In genomic region chr6:3356824-3357420, GRCh38 we compare ENCODE assay signal across 8 cellular contexts.
DNase-seq lines count a peak whose midpoint lies in the region; ATAC-seq and TF ChIP-seq lines count a peak whose summit lies in the region.

No MANE protein-coding gene starts in this region.

- no peaks in the 10 kb centered on the region for H3K79me2 ChIP-seq in OCI-LY3 (ENCODE audit: low read length)

- no peaks in the 10 kb centered on the region for H3K27me3 ChIP-seq in OCI-LY3 (ENCODE audit: low read depth, low read length)
- no peaks in the 10 kb centered on the region for H3K27me3 ChIP-seq in psoas muscle (ENCODE audit: insufficient read depth in 3 of 3, low read length in 2 of 3)

- H3K9me3 ChIP-seq in OCI-LY3 (ENCODE audit: insufficient read depth, low read length) (no peaks in the 10 kb centered on the region), psoas muscle (no peaks in the 10 kb centered on the region)

- H3K4me1 ChIP-seq in OCI-LY3 (ENCODE audit: low read length) (peaks cover 18% of the 10 kb centered on the region), psoas muscle (peaks cover 20% of the 10 kb centered on the region)

- H2AFZ ChIP-seq in OCI-LY3 (ENCODE audit: low read depth, low read length) = no peak overlapping the region

- H3K4me3 ChIP-seq in OCI-LY3 (ENCODE audit: low read length) (peak overlapping the region; percentile 84), psoas muscle (no peak overlapping the region)

- no peaks in the 10 kb centered on the region for H4K20me1 ChIP-seq in OCI-LY3 (ENCODE audit: insufficient read depth, low read length)

- DNase-seq in DMS53 treated with DMSO at 0.1 percent for 48 hours (lab: John Stamatoyannopoulos, UW; ENCODE audit: unreplicated experiment) (peak; percentile 65), foreskin melanocyte (peak; percentile 67), psoas muscle (no peak), GM13976 (ENCODE audit: low spot score) (no peak), putamen (ENCODE audit: low spot score) (no peak)
- DNase-seq in activated CD8-positive, alpha-beta memory T cell treated with anti-CD3 and anti-CD28 coated beads, Interleukin-2, amount 50 U/mL, for 48 hours = no peak
- DNase-seq in effector CD4-positive, alpha-beta T cell = no peak

- intact Hi-C loops in psoas muscle (cut with DNase I) = loop anchor here in 1 of 2 donors (10.0 kb wide), 1 partner anchor 98 kb away; the partner anchor contains the start of gene SLC22A23

- H3K36me3 ChIP-seq in OCI-LY3 (replicated peaks; ENCODE audit: low read depth, low read length) (no peaks in the 10 kb centered on the region), psoas muscle (ENCODE audit: insufficient read depth in 1 of 2, low read depth in 1 of 2) (no peaks in the 10 kb centered on the region)

- ATAC-seq in psoas muscle = peak in 1 of 4 donors; percentile 11

- H3K27ac ChIP-seq in OCI-LY3 (ENCODE audit: low read length) (0 out of 2 replicates have a peak overlapping the region, but pooled peaks have one; percentile 41), psoas muscle (peak overlapping the region; percentile 75)

- TF ChIP-seq CTCF in OCI-LY3 (IDR thresholded peaks at IDR 0.05; ENCODE audit: low read depth, low read length) = no peak
- no peak for TF ChIP-seq CTCF in psoas muscle (IDR thresholded peaks at IDR 0.05)
- no peak for TF ChIP-seq CTCF in GM13976 (IDR thresholded peaks at IDR 0.05; ENCODE audit: borderline replicate concordance, control extremely low read depth, extremely low read depth, insufficient read depth, missing control alignments)

- peak overlapping the region; percentile 50 for H3K9ac ChIP-seq in OCI-LY3 (ENCODE audit: low read length)

- WGBS in psoas muscle, 3 donors = 27 to 39% (median 37%) methylated on average over 4 of the region's 4 CpGs

- peak overlapping the region; percentile 97 for H3K4me2 ChIP-seq in OCI-LY3 (ENCODE audit: low read length)

- in situ Hi-C loops in GM13976 (cut with MboI; ENCODE audit: low sequenced_read_pairs, unreplicated experiment) = no loop called here

Comparison
In these comparisons a context has a peak if more than half of its experiments do, and no peak if none do; other contexts are left out.
1. DNase-seq: peak in DMS53 treated with DMSO at 0.1 percent for 48 hours (single experiment) and foreskin melanocyte (single experiment); none in psoas muscle (0 of 2), activated CD8-positive, alpha-beta memory T cell treated with anti-CD3 and anti-CD28 coated beads, Interleukin-2, amount 50 U/mL, for 48 hours (single experiment), effector CD4-positive, alpha-beta T cell (single experiment), GM13976 (single experiment) and putamen (single experiment).